Comparison of ENCODE assay signal across 12 cellular contexts in genomic region chr3:93904568-93904967, GRCh38.
DNase-seq lines count a peak whose midpoint lies in the region; ATAC-seq, FAIRE-seq and TF ChIP-seq lines count a peak whose summit lies in the region.
"Had no signal": no experiment of that assay in that cellular context is flagged by ENCODE, and none has a peak within 500 bp of the region (broad histone marks: within the 10 kb centered on the region; RNA-seq: fewer than 3 reads in every experiment).

No MANE protein-coding gene starts in this region.

- peak overlapping the region; percentile 20 for H3K4me2 ChIP-seq in keratinocyte (ENCODE audit: control insufficient read depth, extremely low read depth, insufficient read depth, low read depth, low read length)

- H3K4me3 ChIP-seq in bronchial epithelial cell (ENCODE audit: low read depth, low read length) (no peak overlapping the region), keratinocyte (ENCODE audit: control insufficient read depth in 2 of 3, extremely low read depth in 1 of 3, insufficient read depth in 2 of 3, low read depth in 1 of 3, low read length in 3 of 3) (no peak overlapping the region), H7 (ENCODE audit: insufficient read depth, low read depth, low read length) (no peak overlapping the region)

- H2AFZ ChIP-seq in keratinocyte (ENCODE audit: control insufficient read depth, low read length): peak overlapping the region; percentile 69

- CTCF ChIA-PET in RWPE1 (lab: Yijun Ruan, JAX): no interaction called here

- H3K27me3 ChIP-seq in bronchial epithelial cell (ENCODE audit: control insufficient read depth, insufficient read depth, low read length) (no peaks in the 10 kb centered on the region), keratinocyte (ENCODE audit: control insufficient read depth, extremely low read depth, insufficient read depth, low read length) (no peaks in the 10 kb centered on the region), H7 (ENCODE audit: control insufficient read depth, insufficient read depth, low read length) (no peaks in the 10 kb centered on the region)

- TF ChIP-seq CTCF in RWPE1 (conservative IDR thresholded peaks at IDR 0.05; ENCODE audit: low read depth) (no peak), bronchial epithelial cell (IDR thresholded peaks at IDR 0.05; ENCODE audit: insufficient read depth, low read length, severe bottlenecking) (no peak), keratinocyte (optimal IDR thresholded peaks at IDR 0.05 in 1 of 3, IDR thresholded peaks at IDR 0.05 in 1 of 3, conservative IDR thresholded peaks at IDR 0.05 in 1 of 3; ENCODE audit: extremely low read depth in 1 of 3, insufficient read depth in 2 of 3, low read length in 3 of 3) (no peak)

- ATAC-seq in GM21447 (IDR thresholded peaks at IDR 0.05; ENCODE audit: unreplicated experiment): no peak
- ATAC-seq: CD8-positive, alpha-beta T cell; HCT116 had no signal

- no peak overlapping the region for H3K9ac ChIP-seq in keratinocyte (ENCODE audit: control insufficient read depth, extremely low read depth, insufficient read depth, low read length)

- dilution Hi-C loops in keratinocyte (cut with MboI; ENCODE audit: extremely low pct_ligation_motif_present, low sequenced_read_pairs): no loop called here

- POLR2A ChIA-PET in RWPE1 (lab: Yijun Ruan, JAX; ENCODE audit: low non-redundant PET): no interaction called here

- H3K27ac ChIP-seq in RWPE1 (no peak overlapping the region), keratinocyte (ENCODE audit: control insufficient read depth, insufficient read depth, low read length) (peak overlapping the region; percentile 66)

- no peaks in the 10 kb centered on the region for H3K79me2 ChIP-seq in keratinocyte (ENCODE audit: control insufficient read depth, insufficient read depth, low read length)

- FAIRE-seq in bronchial epithelial cell (lab: Jason Lieb, UNC) (no peak), keratinocyte (lab: Jason Lieb, UNC) (peak; percentile 57)
- FAIRE-seq: GM19239 had no signal

- DNase-seq in RWPE1 (ENCODE audit: low spot score): peak; percentile 44
- peak; percentile 63 for DNase-seq in bronchial epithelial cell (ENCODE audit: low read depth)
- no peak for DNase-seq in keratinocyte (ENCODE audit: low read depth, low spot score)
- no peak for DNase-seq in kidney glomerular epithelial cell (lab: John Stamatoyannopoulos, UW)
- DNase-seq in H7: no peak
- DNase-seq: CD8-positive, alpha-beta T cell; DMS53; GF-D8; IMR-90 had no signal

- H3K36me3 ChIP-seq in bronchial epithelial cell (ENCODE audit: control insufficient read depth, insufficient read depth, low read length) (no peaks in the 10 kb centered on the region), keratinocyte (ENCODE audit: control insufficient read depth in 2 of 2, extremely low read depth in 1 of 2, insufficient read depth in 2 of 2, low read length in 2 of 2) (no peaks in the 10 kb centered on the region), H7 (replicated peaks; ENCODE audit: control insufficient read depth, insufficient read depth, low read length) (no peaks in the 10 kb centered on the region)

- H3K9me3 ChIP-seq in keratinocyte (ENCODE audit: control insufficient read depth, low read depth, low read length): peaks cover 7% of the 10 kb centered on the region

- H4K20me1 ChIP-seq in keratinocyte (ENCODE audit: control insufficient read depth, extremely low read depth, insufficient read depth, low read length): no peaks in the 10 kb centered on the region

- no peaks in the 10 kb centered on the region for H3K4me1 ChIP-seq in keratinocyte (ENCODE audit: control insufficient read depth, extremely low read depth, insufficient read depth, low read length)

- no peaks in the 10 kb centered on the region for H3K9me1 ChIP-seq in keratinocyte (ENCODE audit: control insufficient read depth, extremely low read depth, insufficient read depth, low read length)

Comparison
In these comparisons a context has a peak if more than half of its experiments do, and no peak if none do; other contexts are left out.
1. DNase-seq: peak in RWPE1 (single experiment) and bronchial epithelial cell (single experiment); none in keratinocyte (single experiment), kidney glomerular epithelial cell (single experiment) and H7 (single experiment).